In genomic region chr1:153040950-153041631, GRCh38 we compare ENCODE assay signal across 1 cellular context.
TF ChIP-seq lines count a peak whose summit lies in the region.

Gene SPRR2D, minus strand, starts transcription at chr1:153041120. Its CDS starts 774 bp downstream, at chr1:153040346.

TF ChIP-seq in K562, 482 proteins besides CTCF, POLR2A, EP300 and RAD21 (continued from another document):
- TF ChIP-seq CREB3L1 (IDR thresholded peaks at IDR 0.05; ENCODE audit: borderline replicate concordance, low read depth) (0 out of 2 replicates have a peak, but pooled peaks have one; percentile 22), HBP1 (CRISPR knock-in tag; IDR thresholded peaks at IDR 0.05) (no peak), RCOR1 (IDR thresholded peaks at IDR 0.05; ENCODE audit: borderline replicate concordance in 1 of 2, low read depth in 2 of 2, low read length in 2 of 2) (peak in 1 of 2 experiments; percentile 15; a peak in 1 of 4 replicates), E4F1 (CRISPR knock-in tag; IDR thresholded peaks at IDR 0.05; ENCODE audit: borderline replicate concordance) (no peak), POLR2G (IDR thresholded peaks at IDR 0.05; ENCODE audit: low read depth, low read length) (no peak), PRDM10 (IDR thresholded peaks at IDR 0.05; ENCODE audit: partially characterized antibody) (peak; percentile 49), SMARCB1 (IDR thresholded peaks at IDR 0.05; ENCODE audit: insufficient read length, low read depth) (no peak), ETV1 (tag; conservative IDR thresholded peaks at IDR 0.05; ENCODE audit: low read depth) (0 out of 2 replicates have a peak, but pooled peaks have one; percentile 6), HNRNPUL1 (IDR thresholded peaks at IDR 0.05; ENCODE audit: low read length) (no peak), ARID1B (IDR thresholded peaks at IDR 0.05) (peak; percentile 69), NR2F6 (CRISPR knock-in tag; IDR thresholded peaks at IDR 0.05) (no peak), FIP1L1 (IDR thresholded peaks at IDR 0.05; ENCODE audit: low read depth, low read length, poor library complexity, severe bottlenecking) (no peak), RBM14 (IDR thresholded peaks at IDR 0.05; ENCODE audit: borderline replicate concordance, insufficient read depth, low read depth, low read length) (no peak), NFATC3 (IDR thresholded peaks at IDR 0.05) (no peak), WHSC1 (IDR thresholded peaks at IDR 0.05; ENCODE audit: low read length) (no peak), HIVEP1 (CRISPR knock-in tag; IDR thresholded peaks at IDR 0.05) (no peak), CREB3 (tag; conservative IDR thresholded peaks at IDR 0.05; ENCODE audit: low read depth) (no peak), MBD2 (IDR thresholded peaks at IDR 0.05; ENCODE audit: borderline replicate concordance, low read depth) (no peak), POLR2B (IDR thresholded peaks at IDR 0.05; ENCODE audit: low read depth, partially characterized antibody) (peak; percentile 59), THRAP3 (IDR thresholded peaks at IDR 0.05; ENCODE audit: borderline replicate concordance) (no peak), SMARCC2 (IDR thresholded peaks at IDR 0.05; ENCODE audit: low read depth) (no peak), ZNF830 (CRISPR knock-in tag; IDR thresholded peaks at IDR 0.05) (no peak), SP1 (CRISPR knock-in tag; IDR thresholded peaks at IDR 0.05) (no peak), CBFB (CRISPR knock-in tag; IDR thresholded peaks at IDR 0.05) (no peak), THRB (CRISPR knock-in tag; conservative IDR thresholded peaks at IDR 0.05) (no peak), JUN (IDR thresholded peaks at IDR 0.05; ENCODE audit: borderline replicate concordance, low read depth, low read length) (peak; percentile 78), JUN (CRISPR knock-in tag; IDR thresholded peaks at IDR 0.05; ENCODE audit: borderline replicate concordance) (no peak), POU5F1 (IDR thresholded peaks at IDR 0.05; ENCODE audit: borderline replicate concordance, low read depth, low read length, partially characterized antibody) (no peak)
